29 cellular contexts compared by ENCODE assay signal in the genomic region with DNA sequence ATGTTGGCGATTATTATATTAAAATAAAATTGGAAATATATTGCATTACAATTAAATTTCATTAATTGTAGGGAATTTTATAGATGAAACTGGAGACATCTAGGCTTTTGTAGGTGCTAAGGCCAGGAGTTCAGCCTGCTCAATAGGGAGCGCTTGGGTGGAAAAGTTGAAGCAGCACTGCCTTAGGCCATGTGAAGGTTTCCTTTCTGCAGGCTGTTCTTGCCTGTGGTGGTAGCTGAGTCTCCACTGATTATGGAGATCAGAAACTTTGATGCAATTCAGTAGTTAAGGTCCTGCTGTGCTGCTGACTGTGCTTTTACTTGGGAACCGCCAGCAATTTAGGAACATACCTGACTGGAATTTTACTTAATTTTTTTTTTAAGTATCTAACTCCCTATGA.
"Had no signal": no experiment of that assay in that cellular context is flagged by ENCODE, and none has a peak within 500 bp of the region (broad histone marks: within the 10 kb centered on the region; RNA-seq: fewer than 3 reads in every experiment).

No MANE protein-coding gene starts in this region.

- DNase-seq: dermis blood vessel endothelial cell; effector memory CD4-positive, alpha-beta T cell; erythroblast; esophagus squamous epithelium; foreskin melanocyte; glutamatergic neuron; heart right ventricle; hippocampal formation; kidney; naive thymus-derived CD8-positive, alpha-beta T cell; nephron progenitor cell; nucleus accumbens; stimulated activated CD4-positive, alpha-beta T cell treated with anti-CD3 and anti-CD28 coated beads, Interleukin-12 subunit alpha, Interleukin-12 subunit beta, amount 100 ng/mL, for 4 hours; stimulated activated CD4-positive, alpha-beta T cell treated with anti-CD3 and anti-CD28 coated beads, Interleukin-1b, Interleukin-23, amount 100 ng/mL, for 48 hours; stimulated activated CD4-positive, alpha-beta T cell treated with anti-CD3 and anti-CD28 coated beads, Interleukin-4, amount 100 ng/mL, for 1 hour; stimulated activated CD8-positive, alpha-beta memory T cell treated with anti-CD3 and anti-CD28 coated beads, Interleukin-4, amount 100 ng/mL, for 48 hours; stimulated activated naive CD4-positive, alpha-beta T cell; stimulated activated naive CD8-positive, alpha-beta T cell treated with anti-CD3 and anti-CD28 coated beads, Interleukin-15, amount 100 ng/mL, for 72 hours; thyroid gland had no signal

- H3K4me1 ChIP-seq: esophagus squamous epithelium, heart right ventricle, prostate gland, right atrium auricular region, thyroid gland had no signal

- H3K27ac Mint-ChIP-seq: memory B cell; mesothelial cell of epicardium; nephron progenitor cell; stimulated activated naive CD8-positive, alpha-beta T cell treated with anti-CD3 and anti-CD28 coated beads, Interleukin-15, amount 100 ng/mL, for 72 hours; type B pancreatic cell had no signal

- H3K4me3 Mint-ChIP-seq: memory B cell; mesothelial cell of epicardium; naive thymus-derived CD8-positive, alpha-beta T cell; nephron progenitor cell; stimulated activated naive CD8-positive, alpha-beta T cell treated with anti-CD3 and anti-CD28 coated beads, Interleukin-15, amount 100 ng/mL, for 72 hours; type B pancreatic cell had no signal

- H3K4me1 Mint-ChIP-seq: memory B cell; stimulated activated naive CD8-positive, alpha-beta T cell treated with anti-CD3 and anti-CD28 coated beads, Interleukin-15, amount 100 ng/mL, for 72 hours had no signal

- H3K9me3 Mint-ChIP-seq: memory B cell; mesothelial cell of epicardium; naive thymus-derived CD8-positive, alpha-beta T cell; nephron progenitor cell; stimulated activated naive CD8-positive, alpha-beta T cell treated with anti-CD3 and anti-CD28 coated beads, Interleukin-15, amount 100 ng/mL, for 72 hours; type B pancreatic cell had no signal

- H3K36me3 ChIP-seq: prostate gland, right atrium auricular region, thyroid gland had no signal

- H3K9me3 ChIP-seq: esophagus squamous epithelium, heart right ventricle, prostate gland, right atrium auricular region, thyroid gland had no signal

- H3K36me3 Mint-ChIP-seq: mesothelial cell of epicardium, type B pancreatic cell had no signal

- H3K27me3 Mint-ChIP-seq: memory B cell; naive thymus-derived CD8-positive, alpha-beta T cell; stimulated activated naive CD8-positive, alpha-beta T cell treated with anti-CD3 and anti-CD28 coated beads, Interleukin-15, amount 100 ng/mL, for 72 hours had no signal

- H3K27ac ChIP-seq: coronary artery, esophagus squamous epithelium, heart right ventricle, prostate gland, right atrium auricular region, thyroid gland had no signal

- ATAC-seq: heart right ventricle; left lobe of liver; naive thymus-derived CD8-positive, alpha-beta T cell; sciatic nerve; stimulated activated naive CD8-positive, alpha-beta T cell treated with anti-CD3 and anti-CD28 coated beads, Interleukin-15, amount 100 ng/mL, for 72 hours had no signal

- H3K27me3 ChIP-seq: esophagus squamous epithelium, heart right ventricle, right atrium auricular region, thyroid gland had no signal

- H3K4me3 ChIP-seq: coronary artery, esophagus squamous epithelium, heart right ventricle, lung, prostate gland, right atrium auricular region, smooth muscle cell, thyroid gland had no signal
